In the genomic region with DNA sequence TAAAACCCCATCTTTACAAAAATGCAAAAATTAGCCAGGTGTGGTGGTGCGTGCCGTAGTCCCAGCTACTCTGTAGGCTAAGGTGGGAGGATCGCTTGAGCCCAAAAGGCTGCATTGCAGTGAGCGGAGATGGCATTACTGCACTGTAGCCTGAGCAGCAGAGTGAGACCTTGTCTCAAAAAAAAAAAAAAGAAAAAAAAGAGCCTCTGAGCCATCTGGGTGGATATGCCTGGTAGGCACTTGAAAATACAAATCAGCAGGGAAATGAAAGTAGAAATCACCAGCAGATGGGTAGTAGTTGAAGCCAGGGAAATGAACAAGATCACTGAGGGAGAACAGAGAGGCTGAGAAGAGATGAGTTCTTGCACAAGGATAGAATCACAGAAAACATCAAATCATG, we compare ENCODE assay signal across 10 cellular contexts.
DNase-seq lines count a peak whose midpoint lies in the region; ATAC-seq and TF ChIP-seq lines count a peak whose summit lies in the region.
"Had no signal": no experiment of that assay in that cellular context is flagged by ENCODE, and none has a peak within 500 bp of the region (broad histone marks: within the 10 kb centered on the region; RNA-seq: fewer than 3 reads in every experiment).

No MANE protein-coding gene starts in this region.

- no peak overlapping the region for H3K4me3 ChIP-seq in mucosa of descending colon
- H3K4me3 ChIP-seq: MG63 had no signal

- BruUV-seq in MCF 10A (replicated peaks; lab: Mats Ljungman, UMichigan): no TSS peak

- H3K9me3 ChIP-seq in mucosa of descending colon: no peaks in the 10 kb centered on the region
- H3K9me3 ChIP-seq: MG63 had no signal

- no peak overlapping the region for H3K27ac Mint-ChIP-seq in activated T-cell treated with anti-CD3 and anti-CD28 coated beads, Interleukin-2, amount 50 U/mL, for 72 hours
- no peak overlapping the region for H3K27ac Mint-ChIP-seq in MCF 10A (ENCODE audit: low read depth, unreplicated experiment)
- H3K27ac Mint-ChIP-seq: activated naive CD4-positive, alpha-beta T cell treated with anti-CD3 and anti-CD28 coated beads, Interleukin-2, amount 10 ng/mL, durations not matched to agents 7 days and 5 days had no signal

- no peaks in the 10 kb centered on the region for H3K4me1 Mint-ChIP-seq in activated T-cell treated with anti-CD3 and anti-CD28 coated beads, Interleukin-2, amount 50 U/mL, for 72 hours (ENCODE audit: low read depth)
- H3K4me1 Mint-ChIP-seq in MCF 10A (ENCODE audit: insufficient read depth, unreplicated experiment): no peaks in the 10 kb centered on the region
- H3K4me1 Mint-ChIP-seq: activated naive CD4-positive, alpha-beta T cell treated with anti-CD3 and anti-CD28 coated beads, Interleukin-2, amount 10 ng/mL, durations not matched to agents 7 days and 5 days had no signal

- H3K36me3 ChIP-seq in mucosa of descending colon (ENCODE audit: low read depth): no peaks in the 10 kb centered on the region
- H3K36me3 ChIP-seq: MG63 had no signal

- DNase-seq in mucosa of descending colon: no peak
- no peak for DNase-seq in activated T-cell treated with anti-CD3 and anti-CD28 coated beads, Interleukin-2, amount 50 U/mL, for 72 hours
- DNase-seq in activated gamma-delta T cell treated with Interleukin-2 at 50 U/mL for 16 hours: no peak
- DNase-seq in MCF 10A (ENCODE audit: unreplicated experiment): no peak
- DNase-seq: activated naive CD4-positive, alpha-beta T cell treated with anti-CD3 and anti-CD28 coated beads, Interleukin-2, amount 10 ng/mL, durations not matched to agents 7 days and 5 days; EL; MG63 had no signal

- H3K9me3 Mint-ChIP-seq in activated T-cell treated with anti-CD3 and anti-CD28 coated beads, Interleukin-2, amount 50 U/mL, for 72 hours: no peaks in the 10 kb centered on the region
- no peaks in the 10 kb centered on the region for H3K9me3 Mint-ChIP-seq in MCF 10A (ENCODE audit: unreplicated experiment)
- H3K9me3 Mint-ChIP-seq: activated naive CD4-positive, alpha-beta T cell treated with anti-CD3 and anti-CD28 coated beads, Interleukin-2, amount 10 ng/mL, durations not matched to agents 7 days and 5 days had no signal

- POLR2A ChIA-PET in MCF 10A (lab: Yijun Ruan, JAX): interaction anchor here (1.0 kb wide), 1 partner anchor 18 kb away, joined by 3 read pairs; no protein-coding TSS in a partner anchor

- peak; percentile 45 for ATAC-seq in GM19025 (IDR thresholded peaks at IDR 0.05; ENCODE audit: low read depth, unreplicated experiment)
- peak; percentile 69 for ATAC-seq in GM21825 (IDR thresholded peaks at IDR 0.05; ENCODE audit: unreplicated experiment)
- peak; percentile 74 for ATAC-seq in HG03432 (IDR thresholded peaks at IDR 0.05; ENCODE audit: unreplicated experiment)
- ATAC-seq in mucosa of descending colon: peak; percentile 50
- no peak for ATAC-seq in activated T-cell treated with anti-CD3 and anti-CD28 coated beads, Interleukin-2, amount 50 U/mL, for 72 hours (replicated peaks in 1 of 2)

- H3K27me3 Mint-ChIP-seq in activated T-cell treated with anti-CD3 and anti-CD28 coated beads, Interleukin-2, amount 50 U/mL, for 72 hours (ENCODE audit: low read depth): no peaks in the 10 kb centered on the region
- no peaks in the 10 kb centered on the region for H3K27me3 Mint-ChIP-seq in MCF 10A (ENCODE audit: insufficient read depth, unreplicated experiment)
- H3K27me3 Mint-ChIP-seq: activated naive CD4-positive, alpha-beta T cell treated with anti-CD3 and anti-CD28 coated beads, Interleukin-2, amount 10 ng/mL, durations not matched to agents 7 days and 5 days had no signal

- TF ChIP-seq CTCF in mucosa of descending colon (IDR thresholded peaks at IDR 0.05): no peak
- TF ChIP-seq CTCF in MCF 10A (IDR thresholded peaks at IDR 0.05; ENCODE audit: unreplicated experiment): no peak

- no peak overlapping the region for H3K4me3 Mint-ChIP-seq in activated T-cell treated with anti-CD3 and anti-CD28 coated beads, Interleukin-2, amount 50 U/mL, for 72 hours
- H3K4me3 Mint-ChIP-seq in MCF 10A (ENCODE audit: unreplicated experiment): no peak overlapping the region
- H3K4me3 Mint-ChIP-seq: activated naive CD4-positive, alpha-beta T cell treated with anti-CD3 and anti-CD28 coated beads, Interleukin-2, amount 10 ng/mL, durations not matched to agents 7 days and 5 days had no signal

- intact Hi-C loops in mucosa of descending colon (cut with DNase I, micrococcal nuclease) (no loop called here), MCF 10A (cut with micrococcal nuclease) (no loop called here)

- CTCF ChIA-PET in MCF 10A (lab: Yijun Ruan, JAX): interaction anchor here (0.6 to 1.3 kb wide), 3 partner anchors 10 to 365 kb away, joined by 3 to 4 read pairs (median 3); no protein-coding TSS in a partner anchor

- H3K36me3 Mint-ChIP-seq in activated T-cell treated with anti-CD3 and anti-CD28 coated beads, Interleukin-2, amount 50 U/mL, for 72 hours (ENCODE audit: insufficient read depth in 2 of 2): no peaks in the 10 kb centered on the region
- no peaks in the 10 kb centered on the region for H3K36me3 Mint-ChIP-seq in MCF 10A (ENCODE audit: insufficient read depth, unreplicated experiment)
- H3K36me3 Mint-ChIP-seq: activated naive CD4-positive, alpha-beta T cell treated with anti-CD3 and anti-CD28 coated beads, Interleukin-2, amount 10 ng/mL, durations not matched to agents 7 days and 5 days had no signal

- no peaks in the 10 kb centered on the region for H3K4me1 ChIP-seq in mucosa of descending colon (ENCODE audit: low read depth)

Comparison
In these comparisons a context has a peak if more than half of its experiments do, and no peak if none do; other contexts are left out.
1. ATAC-seq: peak in GM19025 (single experiment), GM21825 (single experiment), HG03432 (single experiment) and mucosa of descending colon (single experiment); none in activated T-cell treated with anti-CD3 and anti-CD28 coated beads, Interleukin-2, amount 50 U/mL, for 72 hours (0 of 2).